In genomic region chr4:46993075-46994006, GRCh38 we compare ENCODE assay signal across 8 cellular contexts. TPM values are rescaled to one million over a fixed set of nuclear protein-coding genes. Genes with fewer than 3 reads are reported as not detected.
A peak's percentile ranks its signal among the peaks of the same experiment; 100 is the strongest.
DNase-seq lines count a peak whose midpoint lies in the region; ATAC-seq, FAIRE-seq and TF ChIP-seq lines count a peak whose summit lies in the region.

GABRA4 (minus strand) TSS chr4:46993581; CDS start chr4:46993424, 157 bp downstream.

- H3K27ac ChIP-seq in HUES48 (ENCODE audit: low read depth, low read length) (no peak within 1 kb of the TSS), mucosa of rectum (ENCODE audit: low read depth in 2 of 2, low read length in 2 of 2) (no peak within 1 kb of the TSS), testis (no peak within 1 kb of the TSS)

- H3K4me1 ChIP-seq in HUES48 (ENCODE audit: control insufficient read depth, insufficient read depth, low read length) (no peaks in the 10 kb centered on the region), mucosa of rectum (ENCODE audit: control insufficient read depth in 2 of 2, insufficient read depth in 2 of 2, low read length in 2 of 2) (peaks cover 0 to 4% of the 10 kb centered on the region in 2 donors), testis (peaks cover 9% of the 10 kb centered on the region)

- DNase-seq in Ammon's horn (ENCODE audit: low spot score) (peak; percentile 45), ecto neural progenitor cell (ENCODE audit: low spot score) (peak; percentile 64), testis (no peak), H54 (ENCODE audit: insufficient read length, low spot score) (no peak), germinal center (ENCODE audit: low spot score) (no peak)

- intact Hi-C loops in testis (cut with DNase I; ENCODE audit: low total_unique reads): no loop called here

- H3K9ac ChIP-seq in HUES48 (ENCODE audit: low read depth, low read length) (no peak within 1 kb of the TSS), mucosa of rectum (ENCODE audit: low read depth in 1 of 2, low read length in 2 of 2) (no peak within 1 kb of the TSS)

- H3K9me3 ChIP-seq in HUES48 (ENCODE audit: control insufficient read depth, insufficient read depth, low read length) (no peaks in the 10 kb centered on the region), mucosa of rectum (ENCODE audit: control insufficient read depth in 2 of 2, low read length in 2 of 2) (no peaks in the 10 kb centered on the region), testis (no peaks in the 10 kb centered on the region)

- peaks cover 69% of the 10 kb centered on the region for H3K27me3 ChIP-seq in HUES48 (ENCODE audit: control insufficient read depth, insufficient read depth, low read length)
- peaks cover 4 to 19% of the 10 kb centered on the region in 2 donors for H3K27me3 ChIP-seq in mucosa of rectum (ENCODE audit: control insufficient read depth in 2 of 2, insufficient read depth in 2 of 2, low read length in 2 of 2)
- no peaks in the 10 kb centered on the region for H3K27me3 ChIP-seq in testis

- no peak for ATAC-seq in HG03097 (IDR thresholded peaks at IDR 0.05; ENCODE audit: low FRiP score, unreplicated experiment)

- TF ChIP-seq CTCF in testis (IDR thresholded peaks at IDR 0.05): no peak

- H3K4me3 ChIP-seq in HUES48 (ENCODE audit: low read depth, low read length) (peak within 1 kb of the TSS; percentile 82), mucosa of rectum (ENCODE audit: low read length in 2 of 2) (peak within 1 kb of the TSS; percentile 9 to 46), testis (peak within 1 kb of the TSS in 1 of 2 donors; percentile 33)

- 2% methylated on average over 12 to 67 of the region's 67 CpGs for WGBS in testis, 2 donors

- no peak for TF ChIP-seq POLR2A in testis (IDR thresholded peaks at IDR 0.05)
- TF ChIP-seq POLR2A in H54 (IDR thresholded peaks at IDR 0.05; ENCODE audit: low read depth, low read length): no peak

- no peak for FAIRE-seq in H54 (lab: Jason Lieb, UNC)

- H3K36me3 ChIP-seq in HUES48 (ENCODE audit: control insufficient read depth, insufficient read depth, low read length) (no peaks in the 10 kb centered on the region), mucosa of rectum (ENCODE audit: control insufficient read depth in 2 of 2, insufficient read depth in 2 of 2, low read length in 2 of 2) (no peaks in the 10 kb centered on the region), testis (ENCODE audit: low read depth, missing control alignments) (no peaks in the 10 kb centered on the region)

RNA-seq across cellular contexts. Expression of gene GABRA4, which starts in this region (rescaled TPM):
- total RNA-seq in testis: under 1 TPM; 0.25 to 0.94 TPM
- polyA plus RNA-seq in testis (ENCODE audit: insufficient read depth, low read depth, low replicate concordance): 3.5 TPM

Comparison
In these comparisons a context has a peak if more than half of its experiments do, and no peak if none do; other contexts are left out.
1. DNase-seq: peak in Ammon's horn (single experiment) and ecto neural progenitor cell (single experiment); none in testis (single experiment), H54 (single experiment) and germinal center (single experiment).